In genomic region chr14:23430016-23430732, GRCh38 we compare ENCODE assay signal across 1 cellular context.
TF ChIP-seq lines count a peak whose summit lies in the region.

No MANE protein-coding gene starts in this region.

TF ChIP-seq in neural cell, 6 proteins besides CTCF, POLR2A, EP300 and RAD21 (continued from another document):
- TF ChIP-seq REST (IDR thresholded peaks at IDR 0.05; ENCODE audit: borderline replicate concordance) (no peak), TAF1 (IDR thresholded peaks at IDR 0.05; ENCODE audit: low read depth) (no peak)
